17 cellular contexts compared by ENCODE assay signal in genomic region chr7:41656357-41656756, GRCh38. TPM values are rescaled to one million over a fixed set of nuclear protein-coding genes. Genes with fewer than 3 reads are reported as not detected.
A peak's percentile ranks its signal among the peaks of the same experiment; 100 is the strongest.
DNase-seq lines count a peak whose midpoint lies in the region; ATAC-seq and TF ChIP-seq lines count a peak whose summit lies in the region.
"Had no signal": no experiment of that assay in that cellular context is flagged by ENCODE, and none has a peak within 500 bp of the region (broad histone marks: within the 10 kb centered on the region; RNA-seq: fewer than 3 reads in every experiment).

No MANE protein-coding gene starts in this region.

- no peak for TF ChIP-seq POLR2A in tibial nerve (IDR thresholded peaks at IDR 0.05)

- DNase-seq in Daoy (ENCODE audit: low read depth) (peak; percentile 54), M059J (ENCODE audit: low read depth) (peak; percentile 58), chondrocyte (ENCODE audit: low spot score) (no peak), mesothelial cell of epicardium (ENCODE audit: low spot score in 2 of 2, unreplicated experiment in 2 of 2) (no peak), kidney tubule cell (ENCODE audit: low spot score) (no peak), tibial nerve (ENCODE audit: low spot score in 2 of 2) (no peak)
- DNase-seq in CD4-positive, alpha-beta memory T cell = no peak
- DNase-seq: activated CD4-positive, alpha-beta T cell treated with anti-CD3 and anti-CD28 coated beads, Interleukin-2, amount 50 U/mL, for 4 hours; activated naive CD8-positive, alpha-beta T cell treated with anti-CD3 and anti-CD28 coated beads, Interleukin-2, amount 50 U/mL, for 24 hours; activated T-cell treated with anti-CD3 and anti-CD28 coated beads, Interleukin-2, amount 50 U/mL, for 24 hours; NCI-H187; NCI-H510A; spleen; stimulated activated naive CD4-positive, alpha-beta T cell treated with Interleukin-2 at 50 U/mL for 16 hours had no signal

- intact Hi-C loops in CD4-positive, alpha-beta memory T cell (cut with micrococcal nuclease) = no loop called here

- no peak overlapping the region for H3K27ac ChIP-seq in CD4-positive, alpha-beta memory T cell (ENCODE audit: low read depth, low read length)
- H3K27ac ChIP-seq in tibial nerve = no peak overlapping the region
- H3K27ac ChIP-seq: spleen had no signal

- H3K36me3 Mint-ChIP-seq in chondrocyte (ENCODE audit: low read depth) (no peaks in the 10 kb centered on the region), mesothelial cell of epicardium (no peaks in the 10 kb centered on the region)
- no peaks in the 10 kb centered on the region for H3K36me3 Mint-ChIP-seq in CD4-positive, alpha-beta memory T cell

- POLR2A ChIA-PET in CD4-positive, alpha-beta memory T cell (lab: Charles Lee; ENCODE audit: partially characterized antibody) = no interaction called here

- no peaks in the 10 kb centered on the region for H3K27me3 ChIP-seq in CD4-positive, alpha-beta memory T cell (ENCODE audit: insufficient read depth, low read length)
- H3K27me3 ChIP-seq in tibial nerve = no peaks in the 10 kb centered on the region
- H3K27me3 ChIP-seq: spleen had no signal

- H3K4me1 Mint-ChIP-seq in chondrocyte (ENCODE audit: low read depth) = peaks cover 24% of the 10 kb centered on the region
- H3K4me1 Mint-ChIP-seq in mesothelial cell of epicardium = peaks cover 18% of the 10 kb centered on the region
- H3K4me1 Mint-ChIP-seq in CD4-positive, alpha-beta memory T cell = no peaks in the 10 kb centered on the region
- H3K4me1 Mint-ChIP-seq: activated naive CD8-positive, alpha-beta T cell treated with anti-CD3 and anti-CD28 coated beads, Interleukin-2, amount 50 U/mL, for 24 hours had no signal

- ATAC-seq in GM21526 (IDR thresholded peaks at IDR 0.05; ENCODE audit: low FRiP score, unreplicated experiment) = no peak
- ATAC-seq: activated naive CD8-positive, alpha-beta T cell treated with anti-CD3 and anti-CD28 coated beads, Interleukin-2, amount 50 U/mL, for 24 hours; esophagus mucosa; left lobe of liver had no signal

- no peaks in the 10 kb centered on the region for H3K4me1 ChIP-seq in CD4-positive, alpha-beta memory T cell (ENCODE audit: insufficient read depth, low read length)
- no peaks in the 10 kb centered on the region for H3K4me1 ChIP-seq in tibial nerve
- H3K4me1 ChIP-seq: spleen had no signal

- H3K4me3 ChIP-seq in CD4-positive, alpha-beta memory T cell (ENCODE audit: low read length in 2 of 2) = no peak overlapping the region
- no peak overlapping the region for H3K4me3 ChIP-seq in tibial nerve
- H3K4me3 ChIP-seq: spleen had no signal

- peak overlapping the region; percentile 9 for H3K4me3 Mint-ChIP-seq in chondrocyte (ENCODE audit: unreplicated experiment)
- H3K4me3 Mint-ChIP-seq in mesothelial cell of epicardium = no peak overlapping the region
- no peak overlapping the region for H3K4me3 Mint-ChIP-seq in CD4-positive, alpha-beta memory T cell
- H3K4me3 Mint-ChIP-seq: activated naive CD8-positive, alpha-beta T cell treated with anti-CD3 and anti-CD28 coated beads, Interleukin-2, amount 50 U/mL, for 24 hours; activated T-cell treated with anti-CD3 and anti-CD28 coated beads, Interleukin-2, amount 50 U/mL, for 24 hours had no signal

- H3K27me3 Mint-ChIP-seq in chondrocyte (ENCODE audit: low read depth) = no peaks in the 10 kb centered on the region
- no peaks in the 10 kb centered on the region for H3K27me3 Mint-ChIP-seq in mesothelial cell of epicardium (ENCODE audit: low read depth)
- H3K27me3 Mint-ChIP-seq in CD4-positive, alpha-beta memory T cell = no peaks in the 10 kb centered on the region
- H3K27me3 Mint-ChIP-seq: activated naive CD8-positive, alpha-beta T cell treated with anti-CD3 and anti-CD28 coated beads, Interleukin-2, amount 50 U/mL, for 24 hours; activated T-cell treated with anti-CD3 and anti-CD28 coated beads, Interleukin-2, amount 50 U/mL, for 24 hours had no signal

- TF ChIP-seq CTCF in chondrocyte (IDR thresholded peaks at IDR 0.05) = no peak
- no peak for TF ChIP-seq CTCF in mesothelial cell of epicardium (IDR thresholded peaks at IDR 0.05; ENCODE audit: unreplicated experiment)
- TF ChIP-seq CTCF in tibial nerve (IDR thresholded peaks at IDR 0.05) = no peak

- 49% methylated on average over 4 of the region's 4 CpGs for WGBS in tibial nerve, 2 donors

- no peaks in the 10 kb centered on the region for H3K9me3 Mint-ChIP-seq in chondrocyte (ENCODE audit: low read depth)
- peaks cover 9% of the 10 kb centered on the region for H3K9me3 Mint-ChIP-seq in mesothelial cell of epicardium
- peaks cover 0 to 4% (median under 1%) of the 10 kb centered on the region in 8 donors for H3K9me3 Mint-ChIP-seq in CD4-positive, alpha-beta memory T cell
- H3K9me3 Mint-ChIP-seq: activated naive CD8-positive, alpha-beta T cell treated with anti-CD3 and anti-CD28 coated beads, Interleukin-2, amount 50 U/mL, for 24 hours; activated T-cell treated with anti-CD3 and anti-CD28 coated beads, Interleukin-2, amount 50 U/mL, for 24 hours had no signal

- no peaks in the 10 kb centered on the region for H3K9me3 ChIP-seq in CD4-positive, alpha-beta memory T cell (ENCODE audit: control insufficient read depth in 1 of 2, low read length in 2 of 2)
- no peaks in the 10 kb centered on the region for H3K9me3 ChIP-seq in tibial nerve
- H3K9me3 ChIP-seq: spleen had no signal

- H3K27ac Mint-ChIP-seq in chondrocyte (ENCODE audit: unreplicated experiment) (peak overlapping the region; percentile 69), mesothelial cell of epicardium (peak overlapping the region; percentile 20)
- H3K27ac Mint-ChIP-seq in CD4-positive, alpha-beta memory T cell = no peak overlapping the region
- H3K27ac Mint-ChIP-seq: activated naive CD8-positive, alpha-beta T cell treated with anti-CD3 and anti-CD28 coated beads, Interleukin-2, amount 50 U/mL, for 24 hours; activated T-cell treated with anti-CD3 and anti-CD28 coated beads, Interleukin-2, amount 50 U/mL, for 24 hours had no signal

- CTCF ChIA-PET in CD4-positive, alpha-beta memory T cell (lab: Charles Lee; ENCODE audit: partially characterized antibody) = no interaction called here

- TF ChIP-seq EP300 in tibial nerve (IDR thresholded peaks at IDR 0.05) = no peak

- H3K36me3 ChIP-seq in CD4-positive, alpha-beta memory T cell (ENCODE audit: insufficient read depth, low read length) = no peaks in the 10 kb centered on the region
- no peaks in the 10 kb centered on the region for H3K36me3 ChIP-seq in tibial nerve
- H3K36me3 ChIP-seq: spleen had no signal

RNA-seq across cellular contexts. Expression of gene INHBA, which starts 46.5 kb away (rescaled TPM):
- total RNA-seq in Daoy (2014; rRNA removed; shearing (Covaris generic)) = 84.7 and 102 TPM in 2 replicates
- total RNA-seq in M059J (2014; rRNA removed; shearing (Covaris generic)) = 2.1 and 5.2 TPM in 2 replicates
- 581 to 610 TPM (median 601 TPM) in 3 replicates for total RNA-seq in chondrocyte
- 47.6 to 51.4 TPM (median 50.6 TPM) in 3 replicates for total RNA-seq in mesothelial cell of epicardium
- total RNA-seq in CD4-positive, alpha-beta memory T cell = under 1 TPM in 1 of 2 experiments, not detected in 1; 0.14 TPM
- not detected for polyA plus RNA-seq in CD4-positive, alpha-beta memory T cell
- total RNA-seq in tibial nerve = 10 to 100 TPM in 2 of 4 donors, 1 to 10 TPM in 2; 5.4 to 19.7 (median 10.6) TPM

Comparison
In these comparisons a context has a peak if more than half of its experiments do, and no peak if none do; other contexts are left out.
1. DNase-seq: peak in Daoy (single experiment) and M059J (single experiment); none in chondrocyte (single experiment), mesothelial cell of epicardium (0 of 2), kidney tubule cell (single experiment), CD4-positive, alpha-beta memory T cell (0 of 5) and tibial nerve (0 of 2).
2. H3K27ac Mint-ChIP-seq: peak in chondrocyte (single experiment) and mesothelial cell of epicardium (single experiment); none in CD4-positive, alpha-beta memory T cell (0 of 7).